In the genomic region with DNA sequence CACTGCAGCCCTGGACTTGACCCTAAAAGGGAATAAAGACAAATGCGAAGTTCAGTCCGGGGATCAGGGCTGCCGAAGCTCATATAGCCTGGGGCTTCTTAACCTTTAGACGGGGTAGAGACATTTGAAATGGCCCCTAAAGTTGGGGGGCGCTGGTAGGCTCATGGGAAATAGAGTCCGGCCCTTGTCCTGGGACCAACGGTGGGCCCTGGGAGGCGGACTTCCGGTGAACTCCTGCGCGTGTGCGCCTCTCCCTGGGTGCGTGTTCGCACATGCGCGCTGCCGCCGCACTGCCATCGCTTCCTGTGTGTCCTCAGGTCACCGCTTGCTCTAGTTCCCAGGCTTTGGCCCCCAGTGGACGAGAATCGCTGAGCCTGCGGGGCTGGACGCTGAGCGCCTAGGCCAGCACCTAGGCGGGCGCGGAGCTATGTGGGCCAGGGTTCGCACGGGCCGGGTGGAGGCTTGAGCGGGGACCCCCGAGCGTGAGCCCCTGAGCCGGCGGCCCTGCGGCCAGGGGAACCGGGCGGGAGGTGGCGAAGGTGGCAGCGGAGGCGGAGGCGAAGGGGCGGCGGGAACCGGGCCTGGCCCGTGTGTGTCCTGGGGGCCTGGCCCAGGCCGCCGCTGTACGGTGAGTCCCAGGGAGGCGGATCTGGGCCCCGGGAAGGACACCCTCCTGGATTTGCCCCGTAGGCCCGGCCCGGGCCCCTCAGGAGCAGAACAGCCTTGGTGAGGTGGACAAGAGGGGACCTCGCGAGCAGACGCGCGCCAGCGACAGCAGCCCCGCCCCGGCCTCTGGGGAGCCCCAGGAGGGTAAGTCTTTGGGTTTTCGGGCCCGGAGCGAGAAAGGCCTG, we compare ENCODE assay signal across 1 cellular context.
TF ChIP-seq lines count a peak whose summit lies in the region.

No MANE protein-coding gene starts in this region.

TF ChIP-seq in HepG2, 621 proteins besides CTCF, POLR2A, EP300 and RAD21 (continued from another document and continues in another):
- TF ChIP-seq, protein P1, sequence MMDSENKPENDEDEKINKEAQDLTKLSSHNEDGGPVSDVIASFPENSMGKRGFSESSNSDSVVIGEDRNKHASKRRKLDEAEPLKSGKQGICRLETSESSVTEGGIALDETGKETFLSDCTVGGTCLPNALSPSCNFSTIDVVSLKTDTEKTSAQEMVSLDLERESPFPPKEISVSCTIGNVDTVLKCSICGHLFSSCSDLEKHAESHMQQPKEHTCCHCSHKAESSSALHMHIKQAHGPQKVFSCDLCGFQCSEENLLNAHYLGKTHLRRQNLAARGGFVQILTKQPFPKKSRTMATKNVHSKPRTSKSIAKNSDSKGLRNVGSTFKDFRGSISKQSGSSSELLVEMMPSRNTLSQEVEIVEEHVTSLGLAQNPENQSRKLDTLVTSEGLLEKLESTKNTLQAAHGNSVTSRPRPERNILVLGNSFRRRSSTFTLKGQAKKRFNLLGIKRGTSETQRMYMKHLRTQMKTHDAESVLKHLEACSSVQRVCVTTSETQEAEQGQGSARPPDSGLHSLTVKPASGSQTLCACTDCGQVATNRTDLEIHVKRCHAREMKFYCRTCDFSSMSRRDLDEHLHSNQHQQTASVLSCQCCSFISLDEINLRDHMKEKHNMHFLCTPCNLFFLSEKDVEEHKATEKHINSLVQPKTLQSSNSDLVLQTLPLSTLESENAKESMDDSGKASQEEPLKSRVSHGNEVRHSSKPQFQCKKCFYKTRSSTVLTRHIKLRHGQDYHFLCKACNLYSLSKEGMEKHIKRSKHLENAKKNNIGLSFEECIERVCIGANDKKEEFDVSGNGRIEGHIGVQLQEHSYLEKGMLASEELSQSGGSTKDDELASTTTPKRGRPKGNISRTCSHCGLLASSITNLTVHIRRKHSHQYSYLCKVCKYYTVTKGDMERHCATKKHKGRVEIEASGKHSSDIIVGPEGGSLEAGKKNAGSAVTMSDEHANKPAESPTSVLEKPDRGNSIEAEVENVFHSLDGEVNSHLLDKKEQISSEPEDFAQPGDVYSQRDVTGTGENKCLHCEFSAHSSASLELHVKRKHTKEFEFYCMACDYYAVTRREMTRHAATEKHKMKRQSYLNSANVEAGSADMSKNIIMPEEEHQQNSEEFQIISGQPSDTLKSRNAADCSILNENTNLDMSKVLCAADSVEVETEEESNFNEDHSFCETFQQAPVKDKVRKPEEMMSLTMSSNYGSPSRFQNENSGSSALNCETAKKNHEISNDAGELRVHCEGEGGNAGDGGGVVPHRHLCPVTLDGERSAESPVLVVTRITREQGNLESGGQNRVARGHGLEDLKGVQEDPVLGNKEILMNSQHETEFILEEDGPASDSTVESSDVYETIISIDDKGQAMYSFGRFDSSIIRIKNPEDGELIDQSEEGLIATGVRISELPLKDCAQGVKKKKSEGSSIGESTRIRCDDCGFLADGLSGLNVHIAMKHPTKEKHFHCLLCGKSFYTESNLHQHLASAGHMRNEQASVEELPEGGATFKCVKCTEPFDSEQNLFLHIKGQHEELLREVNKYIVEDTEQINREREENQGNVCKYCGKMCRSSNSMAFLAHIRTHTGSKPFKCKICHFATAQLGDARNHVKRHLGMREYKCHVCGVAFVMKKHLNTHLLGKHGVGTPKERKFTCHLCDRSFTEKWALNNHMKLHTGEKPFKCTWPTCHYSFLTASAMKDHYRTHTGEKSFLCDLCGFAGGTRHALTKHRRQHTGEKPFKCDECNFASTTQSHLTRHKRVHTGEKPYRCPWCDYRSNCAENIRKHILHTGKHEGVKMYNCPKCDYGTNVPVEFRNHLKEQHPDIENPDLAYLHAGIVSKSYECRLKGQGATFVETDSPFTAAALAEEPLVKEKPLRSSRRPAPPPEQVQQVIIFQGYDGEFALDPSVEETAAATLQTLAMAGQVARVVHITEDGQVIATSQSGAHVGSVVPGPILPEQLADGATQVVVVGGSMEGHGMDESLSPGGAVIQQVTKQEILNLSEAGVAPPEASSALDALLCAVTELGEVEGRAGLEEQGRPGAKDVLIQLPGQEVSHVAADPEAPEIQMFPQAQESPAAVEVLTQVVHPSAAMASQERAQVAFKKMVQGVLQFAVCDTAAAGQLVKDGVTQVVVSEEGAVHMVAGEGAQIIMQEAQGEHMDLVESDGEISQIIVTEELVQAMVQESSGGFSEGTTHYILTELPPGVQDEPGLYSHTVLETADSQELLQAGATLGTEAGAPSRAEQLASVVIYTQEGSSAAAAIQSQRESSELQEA (CRISPR knock-in tag; IDR thresholded peaks at IDR 0.05; ENCODE audit: not compliant biosample characterization) = no peak
- peak; percentile 71 for TF ChIP-seq ASH2L (IDR thresholded peaks at IDR 0.05; ENCODE audit: insufficient read length, low read depth, low read length)
- TF ChIP-seq ZBTB7B (CRISPR knock-in tag; IDR thresholded peaks at IDR 0.05) = peak; percentile 86
- TF ChIP-seq, protein P2, sequence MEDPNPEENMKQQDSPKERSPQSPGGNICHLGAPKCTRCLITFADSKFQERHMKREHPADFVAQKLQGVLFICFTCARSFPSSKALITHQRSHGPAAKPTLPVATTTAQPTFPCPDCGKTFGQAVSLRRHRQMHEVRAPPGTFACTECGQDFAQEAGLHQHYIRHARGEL (CRISPR knock-in tag; IDR thresholded peaks at IDR 0.05) = no peak
- TF ChIP-seq, protein P3, sequence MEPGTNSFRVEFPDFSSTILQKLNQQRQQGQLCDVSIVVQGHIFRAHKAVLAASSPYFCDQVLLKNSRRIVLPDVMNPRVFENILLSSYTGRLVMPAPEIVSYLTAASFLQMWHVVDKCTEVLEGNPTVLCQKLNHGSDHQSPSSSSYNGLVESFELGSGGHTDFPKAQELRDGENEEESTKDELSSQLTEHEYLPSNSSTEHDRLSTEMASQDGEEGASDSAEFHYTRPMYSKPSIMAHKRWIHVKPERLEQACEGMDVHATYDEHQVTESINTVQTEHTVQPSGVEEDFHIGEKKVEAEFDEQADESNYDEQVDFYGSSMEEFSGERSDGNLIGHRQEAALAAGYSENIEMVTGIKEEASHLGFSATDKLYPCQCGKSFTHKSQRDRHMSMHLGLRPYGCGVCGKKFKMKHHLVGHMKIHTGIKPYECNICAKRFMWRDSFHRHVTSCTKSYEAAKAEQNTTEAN (CRISPR knock-in tag; conservative IDR thresholded peaks at IDR 0.05) = no peak; the same call in 1 of the 2 replicates
- TF ChIP-seq SRSF4 (IDR thresholded peaks at IDR 0.05; ENCODE audit: low read depth, low read length, poor library complexity, severe bottlenecking) = no peak
- TF ChIP-seq ZNF274 (CRISPR knock-in tag; IDR thresholded peaks at IDR 0.05) = peak; percentile 69; the same call in 1 of the 2 replicates
- peak; percentile 39; the same call in 1 of the 2 replicates for TF ChIP-seq TBX3 (IDR thresholded peaks at IDR 0.05; ENCODE audit: borderline replicate concordance)
- peak; percentile 84 for TF ChIP-seq BORCS8-MEF2B (CRISPR knock-in tag; IDR thresholded peaks at IDR 0.05)
- TF ChIP-seq ZSCAN31 (CRISPR knock-in tag; IDR thresholded peaks at IDR 0.05; ENCODE audit: low read depth) = no peak; the same call in 1 of the 2 replicates
- TF ChIP-seq, protein P4, sequence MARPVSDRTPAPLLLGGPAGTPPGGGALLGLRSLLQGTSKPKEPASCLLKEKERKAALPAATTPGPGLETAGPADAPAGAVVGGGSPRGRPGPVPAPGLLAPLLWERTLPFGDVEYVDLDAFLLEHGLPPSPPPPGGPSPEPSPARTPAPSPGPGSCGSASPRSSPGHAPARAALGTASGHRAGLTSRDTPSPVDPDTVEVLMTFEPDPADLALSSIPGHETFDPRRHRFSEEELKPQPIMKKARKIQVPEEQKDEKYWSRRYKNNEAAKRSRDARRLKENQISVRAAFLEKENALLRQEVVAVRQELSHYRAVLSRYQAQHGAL (CRISPR knock-in tag; IDR thresholded peaks at IDR 0.05; ENCODE audit: not compliant biosample characterization) = peak; percentile 83
- TF ChIP-seq, protein P5, sequence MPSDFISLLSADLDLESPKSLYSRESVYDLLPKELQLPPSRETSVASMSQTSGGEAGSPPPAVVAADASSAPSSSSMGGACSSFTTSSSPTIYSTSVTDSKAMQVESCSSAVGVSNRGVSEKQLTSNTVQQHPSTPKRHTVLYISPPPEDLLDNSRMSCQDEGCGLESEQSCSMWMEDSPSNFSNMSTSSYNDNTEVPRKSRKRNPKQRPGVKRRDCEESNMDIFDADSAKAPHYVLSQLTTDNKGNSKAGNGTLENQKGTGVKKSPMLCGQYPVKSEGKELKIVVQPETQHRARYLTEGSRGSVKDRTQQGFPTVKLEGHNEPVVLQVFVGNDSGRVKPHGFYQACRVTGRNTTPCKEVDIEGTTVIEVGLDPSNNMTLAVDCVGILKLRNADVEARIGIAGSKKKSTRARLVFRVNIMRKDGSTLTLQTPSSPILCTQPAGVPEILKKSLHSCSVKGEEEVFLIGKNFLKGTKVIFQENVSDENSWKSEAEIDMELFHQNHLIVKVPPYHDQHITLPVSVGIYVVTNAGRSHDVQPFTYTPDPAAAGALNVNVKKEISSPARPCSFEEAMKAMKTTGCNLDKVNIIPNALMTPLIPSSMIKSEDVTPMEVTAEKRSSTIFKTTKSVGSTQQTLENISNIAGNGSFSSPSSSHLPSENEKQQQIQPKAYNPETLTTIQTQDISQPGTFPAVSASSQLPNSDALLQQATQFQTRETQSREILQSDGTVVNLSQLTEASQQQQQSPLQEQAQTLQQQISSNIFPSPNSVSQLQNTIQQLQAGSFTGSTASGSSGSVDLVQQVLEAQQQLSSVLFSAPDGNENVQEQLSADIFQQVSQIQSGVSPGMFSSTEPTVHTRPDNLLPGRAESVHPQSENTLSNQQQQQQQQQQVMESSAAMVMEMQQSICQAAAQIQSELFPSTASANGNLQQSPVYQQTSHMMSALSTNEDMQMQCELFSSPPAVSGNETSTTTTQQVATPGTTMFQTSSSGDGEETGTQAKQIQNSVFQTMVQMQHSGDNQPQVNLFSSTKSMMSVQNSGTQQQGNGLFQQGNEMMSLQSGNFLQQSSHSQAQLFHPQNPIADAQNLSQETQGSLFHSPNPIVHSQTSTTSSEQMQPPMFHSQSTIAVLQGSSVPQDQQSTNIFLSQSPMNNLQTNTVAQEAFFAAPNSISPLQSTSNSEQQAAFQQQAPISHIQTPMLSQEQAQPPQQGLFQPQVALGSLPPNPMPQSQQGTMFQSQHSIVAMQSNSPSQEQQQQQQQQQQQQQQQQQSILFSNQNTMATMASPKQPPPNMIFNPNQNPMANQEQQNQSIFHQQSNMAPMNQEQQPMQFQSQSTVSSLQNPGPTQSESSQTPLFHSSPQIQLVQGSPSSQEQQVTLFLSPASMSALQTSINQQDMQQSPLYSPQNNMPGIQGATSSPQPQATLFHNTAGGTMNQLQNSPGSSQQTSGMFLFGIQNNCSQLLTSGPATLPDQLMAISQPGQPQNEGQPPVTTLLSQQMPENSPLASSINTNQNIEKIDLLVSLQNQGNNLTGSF (CRISPR knock-in tag; IDR thresholded peaks at IDR 0.05) = peak; percentile 88
- TF ChIP-seq, protein P6, sequence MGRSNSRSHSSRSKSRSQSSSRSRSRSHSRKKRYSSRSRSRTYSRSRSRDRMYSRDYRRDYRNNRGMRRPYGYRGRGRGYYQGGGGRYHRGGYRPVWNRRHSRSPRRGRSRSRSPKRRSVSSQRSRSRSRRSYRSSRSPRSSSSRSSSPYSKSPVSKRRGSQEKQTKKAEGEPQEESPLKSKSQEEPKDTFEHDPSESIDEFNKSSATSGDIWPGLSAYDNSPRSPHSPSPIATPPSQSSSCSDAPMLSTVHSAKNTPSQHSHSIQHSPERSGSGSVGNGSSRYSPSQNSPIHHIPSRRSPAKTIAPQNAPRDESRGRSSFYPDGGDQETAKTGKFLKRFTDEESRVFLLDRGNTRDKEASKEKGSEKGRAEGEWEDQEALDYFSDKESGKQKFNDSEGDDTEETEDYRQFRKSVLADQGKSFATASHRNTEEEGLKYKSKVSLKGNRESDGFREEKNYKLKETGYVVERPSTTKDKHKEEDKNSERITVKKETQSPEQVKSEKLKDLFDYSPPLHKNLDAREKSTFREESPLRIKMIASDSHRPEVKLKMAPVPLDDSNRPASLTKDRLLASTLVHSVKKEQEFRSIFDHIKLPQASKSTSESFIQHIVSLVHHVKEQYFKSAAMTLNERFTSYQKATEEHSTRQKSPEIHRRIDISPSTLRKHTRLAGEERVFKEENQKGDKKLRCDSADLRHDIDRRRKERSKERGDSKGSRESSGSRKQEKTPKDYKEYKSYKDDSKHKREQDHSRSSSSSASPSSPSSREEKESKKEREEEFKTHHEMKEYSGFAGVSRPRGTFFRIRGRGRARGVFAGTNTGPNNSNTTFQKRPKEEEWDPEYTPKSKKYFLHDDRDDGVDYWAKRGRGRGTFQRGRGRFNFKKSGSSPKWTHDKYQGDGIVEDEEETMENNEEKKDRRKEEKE (IDR thresholded peaks at IDR 0.05) = no peak
- TF ChIP-seq KMT2B (CRISPR knock-in tag; IDR thresholded peaks at IDR 0.05) = peak; percentile 48; the same call in 1 of the 2 replicates
- TF ChIP-seq, protein P7, sequence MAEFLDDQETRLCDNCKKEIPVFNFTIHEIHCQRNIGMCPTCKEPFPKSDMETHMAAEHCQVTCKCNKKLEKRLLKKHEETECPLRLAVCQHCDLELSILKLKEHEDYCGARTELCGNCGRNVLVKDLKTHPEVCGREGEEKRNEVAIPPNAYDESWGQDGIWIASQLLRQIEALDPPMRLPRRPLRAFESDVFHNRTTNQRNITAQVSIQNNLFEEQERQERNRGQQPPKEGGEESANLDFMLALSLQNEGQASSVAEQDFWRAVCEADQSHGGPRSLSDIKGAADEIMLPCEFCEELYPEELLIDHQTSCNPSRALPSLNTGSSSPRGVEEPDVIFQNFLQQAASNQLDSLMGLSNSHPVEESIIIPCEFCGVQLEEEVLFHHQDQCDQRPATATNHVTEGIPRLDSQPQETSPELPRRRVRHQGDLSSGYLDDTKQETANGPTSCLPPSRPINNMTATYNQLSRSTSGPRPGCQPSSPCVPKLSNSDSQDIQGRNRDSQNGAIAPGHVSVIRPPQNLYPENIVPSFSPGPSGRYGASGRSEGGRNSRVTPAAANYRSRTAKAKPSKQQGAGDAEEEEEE (CRISPR knock-in tag; IDR thresholded peaks at IDR 0.05; ENCODE audit: borderline replicate concordance) = no peak
- TF ChIP-seq, protein P8, sequence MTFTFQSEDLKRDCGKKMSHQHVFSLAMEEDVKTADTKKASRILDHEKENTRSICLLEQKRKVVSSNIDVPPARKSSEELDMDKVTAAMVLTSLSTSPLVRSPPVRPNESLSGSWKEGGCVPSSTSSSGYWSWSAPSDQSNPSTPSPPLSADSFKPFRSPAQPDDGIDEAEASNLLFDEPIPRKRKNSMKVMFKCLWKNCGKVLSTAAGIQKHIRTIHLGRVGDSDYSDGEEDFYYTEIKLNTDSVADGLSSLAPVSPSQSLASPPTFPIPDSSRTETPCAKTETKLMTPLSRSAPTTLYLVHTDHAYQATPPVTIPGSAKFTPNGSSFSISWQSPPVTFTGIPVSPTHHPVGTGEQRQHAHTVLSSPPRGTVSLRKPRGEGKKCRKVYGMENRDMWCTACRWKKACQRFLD (CRISPR knock-in tag; IDR thresholded peaks at IDR 0.05; ENCODE audit: borderline replicate concordance) = peak; percentile 57; the same call in 1 of the 2 replicates
- peak; percentile 58 for TF ChIP-seq TBL1XR1 (IDR thresholded peaks at IDR 0.05; ENCODE audit: borderline replicate concordance, low read length, partially characterized antibody)
- no peak for TF ChIP-seq ARNT (IDR thresholded peaks at IDR 0.05)
